In the genomic region with DNA sequence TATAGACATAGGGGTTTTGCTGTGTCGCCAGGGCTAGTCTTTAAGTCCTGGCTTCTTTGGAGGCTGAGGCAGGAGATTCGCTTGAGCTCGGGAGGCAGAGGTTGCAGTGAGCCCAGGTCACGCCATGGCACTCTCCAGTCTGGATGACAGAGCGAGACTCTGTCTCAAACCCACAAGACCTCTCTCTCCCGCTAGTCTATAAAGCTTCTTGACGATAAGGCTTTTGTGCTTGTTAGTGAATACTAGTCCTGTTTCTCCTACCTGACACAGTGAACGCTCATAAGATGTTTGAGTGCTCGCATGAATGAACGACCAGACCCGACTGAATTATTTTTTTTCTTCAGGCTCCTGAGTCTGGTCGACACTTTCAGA, we compare ENCODE assay signal across 8 cellular contexts. TPM values are rescaled to one million over a fixed set of nuclear protein-coding genes. Genes with fewer than 3 reads are reported as not detected.
A peak's percentile ranks its signal among the peaks of the same experiment; 100 is the strongest.
DNase-seq lines count a peak whose midpoint lies in the region; ATAC-seq and TF ChIP-seq lines count a peak whose summit lies in the region.

No MANE protein-coding gene starts in this region.

- no peaks in the 10 kb centered on the region for H3K27me3 ChIP-seq in cardiac muscle cell
- no peaks in the 10 kb centered on the region for H3K27me3 ChIP-seq in skeletal muscle satellite cell (ENCODE audit: control insufficient read depth, insufficient read depth, low read length)

- no peak for ATAC-seq in left ventricle myocardium superior
- peak; percentile 2 for ATAC-seq in HG03135 (IDR thresholded peaks at IDR 0.05; ENCODE audit: unreplicated experiment)
- no peak for ATAC-seq in GM19324 (IDR thresholded peaks at IDR 0.05; ENCODE audit: low FRiP score, unreplicated experiment)
- ATAC-seq in HG03457 (IDR thresholded peaks at IDR 0.05; ENCODE audit: unreplicated experiment), result no peak

- H3K4me1 ChIP-seq in cardiac muscle cell (ENCODE audit: low read depth), result no peaks in the 10 kb centered on the region
- peaks cover 19% of the 10 kb centered on the region for H3K4me1 ChIP-seq in skeletal muscle satellite cell (ENCODE audit: control insufficient read depth, insufficient read depth, low read length)

- intact Hi-C loops in left ventricle myocardium superior (cut with micrococcal nuclease), result no loop called here

- peak overlapping the region; percentile 86 for H3K4me2 ChIP-seq in skeletal muscle satellite cell (ENCODE audit: low read length)

- DNase-seq in cardiac muscle cell (ENCODE audit: low read depth in 1 of 2, low spot score in 1 of 2) (no peak), left ventricle myocardium superior (no peak), fibroblast of villous mesenchyme (ENCODE audit: low read depth) (no peak)
- peak; percentile 34 for DNase-seq in activated CD4-positive, CD25-positive, alpha-beta regulatory T cell treated with anti-CD3 and anti-CD28 coated beads, Interleukin-2, amount 50 U/mL, for 72 hours

- H3K36me3 ChIP-seq in cardiac muscle cell (peaks cover 4% of the 10 kb centered on the region), skeletal muscle satellite cell (ENCODE audit: insufficient read depth, low read length) (peaks cover 19% of the 10 kb centered on the region)

- H3K4me3 ChIP-seq in cardiac muscle cell (peak overlapping the region; percentile 83), fibroblast of villous mesenchyme (ENCODE audit: low read depth, low read length) (peak overlapping the region; percentile 98), skeletal muscle satellite cell (ENCODE audit: low read length) (peak overlapping the region; percentile 92)

- peak overlapping the region; percentile 78 for H3K27ac ChIP-seq in cardiac muscle cell

- H3K9ac ChIP-seq in skeletal muscle satellite cell (ENCODE audit: low read depth, low read length), result peak overlapping the region; percentile 96

- H3K9me3 ChIP-seq in cardiac muscle cell (ENCODE audit: low read depth) (no peaks in the 10 kb centered on the region), skeletal muscle satellite cell (replicated peaks; ENCODE audit: low read length) (no peaks in the 10 kb centered on the region)

- TF ChIP-seq CTCF in cardiac muscle cell (IDR thresholded peaks at IDR 0.05; ENCODE audit: low read depth, low read length), result no peak
- TF ChIP-seq CTCF in fibroblast of villous mesenchyme (IDR thresholded peaks at IDR 0.05; ENCODE audit: insufficient read depth, low read depth, low read length), result no peak

RNA-seq across cellular contexts. Expression of a gene that starts 0.6 kb away (rescaled TPM):
- total RNA-seq in cardiac muscle cell (19.5 and 31.3 TPM in 2 replicates), left ventricle myocardium superior (20.0 TPM), fibroblast of villous mesenchyme (61.8 and 84.6 TPM in 2 replicates)
- 8.3 and 11.2 TPM in 2 replicates for polyA plus RNA-seq in cardiac muscle cell
- 93.7 and 107 TPM in 2 replicates for total RNA-seq in skeletal muscle satellite cell (2012; rRNA removed)

RNA-seq across cellular contexts. Expression of a gene that starts 33.2 kb away (rescaled TPM):
- total RNA-seq in cardiac muscle cell (25.1 and 26.6 TPM in 2 replicates), left ventricle myocardium superior (50.5 TPM), fibroblast of villous mesenchyme (42.5 and 74.7 TPM in 2 replicates)
- 29.8 and 36.0 TPM in 2 replicates for polyA plus RNA-seq in cardiac muscle cell
- 40.8 and 42.8 TPM in 2 replicates for total RNA-seq in skeletal muscle satellite cell (2012; rRNA removed)

RNA-seq across cellular contexts. Expression of a gene that starts 54.3 kb away (rescaled TPM):
- total RNA-seq in cardiac muscle cell (48.2 and 52.0 TPM in 2 replicates), left ventricle myocardium superior (20.4 TPM), fibroblast of villous mesenchyme (35.8 and 61.7 TPM in 2 replicates)
- polyA plus RNA-seq in cardiac muscle cell, result 48.6 and 52.7 TPM in 2 replicates
- total RNA-seq in skeletal muscle satellite cell (2012; rRNA removed), result 45.2 and 45.9 TPM in 2 replicates
